ENCODE assay signal across 11 cellular contexts in genomic region chr17:41813699-41814124, GRCh38. TPM values are rescaled to one million over a fixed set of nuclear protein-coding genes. Genes with fewer than 3 reads are reported as not detected.
DNase-seq lines count a peak whose midpoint lies in the region; ATAC-seq, FAIRE-seq and TF ChIP-seq lines count a peak whose summit lies in the region.
"Had no signal": no experiment of that assay in that cellular context is flagged by ENCODE, and none has a peak within 500 bp of the region (broad histone marks: within the 10 kb centered on the region; RNA-seq: fewer than 3 reads in every experiment).

No MANE protein-coding gene starts in this region.

- no peak for TF ChIP-seq CTCF in epithelial cell of esophagus (IDR thresholded peaks at IDR 0.05; ENCODE audit: insufficient read depth, low read depth, low read length, missing control alignments)

- DNase-seq in MG63, result no peak
- no peak for DNase-seq in epithelial cell of esophagus (ENCODE audit: low read depth)
- no peak for DNase-seq in stimulated activated naive CD8-positive, alpha-beta T cell treated with anti-CD3 and anti-CD28 coated beads, Interleukin-15, Interleukin-2, amounts not matched to agents 100 U/mL and 50 U/mL, for 24 hours
- DNase-seq in H54 (ENCODE audit: insufficient read length, low spot score), result no peak
- no peak for DNase-seq in NCI-H1105 treated with DMSO at 0.1 percent for 48 hours (lab: John Stamatoyannopoulos, UW)
- DNase-seq: amygdala, left colon had no signal

- no peak for FAIRE-seq in H54 (lab: Jason Lieb, UNC)
- FAIRE-seq: G401.6 had no signal

- H2AFZ ChIP-seq in neuron (ENCODE audit: low read depth, low read length), result peak overlapping the region; percentile 82

- no peak for TF ChIP-seq POLR2A in H54 (IDR thresholded peaks at IDR 0.05; ENCODE audit: low read depth, low read length)

- no peak overlapping the region for H3K9ac ChIP-seq in BLaER1 treated with 17β-estradiol and CSF1 and Interleukin-3, amounts not matched to agents 10 nM and 100 nM

- no peaks in the 10 kb centered on the region for H3K9me3 ChIP-seq in BLaER1 treated with 17β-estradiol and CSF1 and Interleukin-3, amounts not matched to agents 10 nM and 100 nM (replicated peaks in 1 of 11)
- no peaks in the 10 kb centered on the region for H3K9me3 ChIP-seq in MG63
- H3K9me3 ChIP-seq in neuron (ENCODE audit: low read length), result no peaks in the 10 kb centered on the region

- no peak overlapping the region for H3K4me3 ChIP-seq in BLaER1 treated with 17β-estradiol and CSF1 and Interleukin-3, amounts not matched to agents 10 nM and 100 nM
- peak overlapping the region; percentile 97 for H3K4me3 ChIP-seq in MG63
- H3K4me3 ChIP-seq in epithelial cell of esophagus (ENCODE audit: low read length), result peak overlapping the region; percentile 64
- H3K4me3 ChIP-seq in neuron (ENCODE audit: low read length), result peak overlapping the region; percentile 65

- no peak overlapping the region for H3K27ac ChIP-seq in BLaER1 treated with 17β-estradiol and CSF1 and Interleukin-3, amounts not matched to agents 10 nM and 100 nM

- no peak for ATAC-seq in stimulated activated naive CD8-positive, alpha-beta T cell treated with anti-CD3 and anti-CD28 coated beads, Interleukin-15, Interleukin-2, amounts not matched to agents 100 U/mL and 50 U/mL, for 24 hours
- ATAC-seq in GM21447 (IDR thresholded peaks at IDR 0.05; ENCODE audit: unreplicated experiment), result no peak
- ATAC-seq: left colon had no signal

- peaks cover 20 to 49% (median 42%) of the 10 kb centered on the region in 10 experiments for H3K4me1 ChIP-seq in BLaER1 treated with 17β-estradiol and CSF1 and Interleukin-3, amounts not matched to agents 10 nM and 100 nM
- peaks cover 25% of the 10 kb centered on the region for H3K4me1 ChIP-seq in neuron (ENCODE audit: insufficient read depth, low read length)

- H3K36me3 ChIP-seq in BLaER1 treated with 17β-estradiol and CSF1 and Interleukin-3, amounts not matched to agents 10 nM and 100 nM, result 0 out of 22 replicates have a peak, but pooled peaks cover 0 to 3% (median 0%) of the 10 kb centered on the region in 11 experiments
- H3K36me3 ChIP-seq in MG63, result peaks cover 67% of the 10 kb centered on the region
- peaks cover 22% of the 10 kb centered on the region for H3K36me3 ChIP-seq in neuron (ENCODE audit: insufficient read depth, low read length)

- H3K4me2 ChIP-seq in BLaER1 treated with 17β-estradiol and CSF1 and Interleukin-3, amounts not matched to agents 10 nM and 100 nM, result peak overlapping the region in 8 of 11 experiments; percentile 93 to 100 (median 97); a peak in 13 of 22 replicates

- peaks cover 0 to 6% (median 0%) of the 10 kb centered on the region in 11 experiments; a peak in 5 of 22 replicates for H3K27me3 ChIP-seq in BLaER1 treated with 17β-estradiol and CSF1 and Interleukin-3, amounts not matched to agents 10 nM and 100 nM
- H3K27me3 ChIP-seq in MG63 (no peaks in the 10 kb centered on the region), neuron (ENCODE audit: insufficient read depth, low read length) (no peaks in the 10 kb centered on the region)

- peaks cover 0 to 16% (median 0%) of the 10 kb centered on the region in 11 experiments; a peak in 6 of 22 replicates for H4K20me1 ChIP-seq in BLaER1 treated with 17β-estradiol and CSF1 and Interleukin-3, amounts not matched to agents 10 nM and 100 nM

RNA-seq across cellular contexts. Expression of gene FKBP10, which starts 0.9 kb away (rescaled TPM):
- total RNA-seq in MG63 (2014; rRNA removed; shearing (Covaris generic); ENCODE audit: low replicate concordance), result 191 and 258 TPM in 2 replicates

RNA-seq across cellular contexts. Expression of gene P3H4, which starts 2.0 kb away (rescaled TPM):
- 66.5 and 123 TPM in 2 replicates for total RNA-seq in MG63 (2014; rRNA removed; shearing (Covaris generic); ENCODE audit: low replicate concordance)

RNA-seq across cellular contexts. Expression of gene NT5C3B, which starts 22.3 kb away (rescaled TPM):
- total RNA-seq in MG63 (2014; rRNA removed; shearing (Covaris generic); ENCODE audit: low replicate concordance), result 69.3 and 124 TPM in 2 replicates

RNA-seq across cellular contexts. Expression of gene KLHL10, which starts 23.9 kb away (rescaled TPM):
- total RNA-seq in MG63 (2014; rRNA removed; shearing (Covaris generic); ENCODE audit: low replicate concordance), result not detected in 2 replicates
- total RNA-seq: left colon had no signal

RNA-seq across cellular contexts. Expression of gene JUP, which starts 27.2 kb away (rescaled TPM):
- 6.4 and 10.5 TPM in 2 replicates for total RNA-seq in MG63 (2014; rRNA removed; shearing (Covaris generic); ENCODE audit: low replicate concordance)

Comparison
In these comparisons a context has a peak if more than half of its experiments do, and no peak if none do; other contexts are left out.
1. H3K4me3 ChIP-seq: peak in MG63 (single experiment), epithelial cell of esophagus (single experiment) and neuron (single experiment); none in BLaER1 treated with 17β-estradiol and CSF1 and Interleukin-3, amounts not matched to agents 10 nM and 100 nM (0 of 10).